In genomic region chr15:98959640-98960007, GRCh38 we compare ENCODE assay signal across 19 cellular contexts. TPM values are rescaled to one million over a fixed set of nuclear protein-coding genes. Genes with fewer than 3 reads are reported as not detected.
A peak's percentile ranks its signal among the peaks of the same experiment; 100 is the strongest.
DNase-seq lines count a peak whose midpoint lies in the region; ATAC-seq, FAIRE-seq and TF ChIP-seq lines count a peak whose summit lies in the region.
"Had no signal": no experiment of that assay in that cellular context is flagged by ENCODE, and none has a peak within 500 bp of the region (broad histone marks: within the 10 kb centered on the region; RNA-seq: fewer than 3 reads in every experiment).

No MANE protein-coding gene starts in this region.

- H4K20me1 ChIP-seq in DND-41 (ENCODE audit: insufficient read depth, low read length) (no peaks in the 10 kb centered on the region), K562 (replicated peaks; ENCODE audit: control insufficient read depth, insufficient read depth, low read length) (no peaks in the 10 kb centered on the region; the same call in 1 of the 2 replicates)

- H3K4me2 ChIP-seq in DND-41 (ENCODE audit: insufficient read depth, low read length) (no peak overlapping the region), K562 (ENCODE audit: insufficient read depth, low read length) (no peak overlapping the region)
- H3K4me2 ChIP-seq: GM23338 had no signal

- H3K36me3 ChIP-seq in DND-41 (ENCODE audit: insufficient read depth, low read length): peaks cover 70% of the 10 kb centered on the region
- peaks cover 66% of the 10 kb centered on the region for H3K36me3 ChIP-seq in KOPT-K1 (ENCODE audit: insufficient read depth, low read length)
- no peaks in the 10 kb centered on the region for H3K36me3 ChIP-seq in K562 (ENCODE audit: control insufficient read depth, insufficient read depth, low read length)
- H3K36me3 ChIP-seq in thymus (ENCODE audit: control insufficient read depth, insufficient read depth): peaks cover 40% of the 10 kb centered on the region

- TF ChIP-seq EP300 in K562 (IDR thresholded peaks at IDR 0.05; ENCODE audit: low read length): no peak

- ATAC-seq in DND-41 (ENCODE audit: insufficient read depth, low read depth) (no peak), K562 (no peak)
- ATAC-seq: GM23338 had no signal

- H3K27ac ChIP-seq in DND-41 (ENCODE audit: low read length): peak overlapping the region; percentile 37; the same call in 1 of the 2 replicates
- peak overlapping the region; percentile 100 for H3K27ac ChIP-seq in KOPT-K1 (ENCODE audit: low read depth, low read length, poor library complexity, severe bottlenecking)
- H3K27ac ChIP-seq in K562 (ENCODE audit: extremely low read depth, low read depth, low read length): no peak overlapping the region
- H3K27ac ChIP-seq in thymus (ENCODE audit: low read depth): peak overlapping the region; percentile 15
- H3K27ac ChIP-seq: C4-2B had no signal

- H3K4me1 ChIP-seq in DND-41 (ENCODE audit: insufficient read depth, low read length) (peaks cover 34% of the 10 kb centered on the region), K562 (replicated peaks in 1 of 2; ENCODE audit: control insufficient read depth in 2 of 2, insufficient read depth in 2 of 2, low read length in 2 of 2) (peaks cover 0 to 7% of the 10 kb centered on the region in 2 experiments; a peak in 2 of 5 replicates), thymus (ENCODE audit: control insufficient read depth, insufficient read depth, low read length) (peaks cover 14% of the 10 kb centered on the region)
- H3K4me1 ChIP-seq: Caco-2 had no signal

- TF ChIP-seq RAD21 in K562 (CRISPR knock-in tag; conservative IDR thresholded peaks at IDR 0.05 in 1 of 2, IDR thresholded peaks at IDR 0.05 in 1 of 2): no peak

- H3K9me1 ChIP-seq in K562 (ENCODE audit: control insufficient read depth, insufficient read depth, low read length): no peaks in the 10 kb centered on the region

- no peak for FAIRE-seq in K562 (lab: Jason Lieb, UNC)
- FAIRE-seq: A204.1, H54 had no signal

- no peak for DNase-seq in DND-41
- DNase-seq in K562 (ENCODE audit: extremely low read depth in 1 of 4, low spot score in 3 of 4): no peak
- DNase-seq in dedifferentiated amniotic fluid mesenchymal stem cell (ENCODE audit: extremely low spot score): no peak
- DNase-seq in NCI-H748 treated with DMSO at 0.1 percent for 48 hours (lab: John Stamatoyannopoulos, UW): no peak
- DNase-seq in LoVo (ENCODE audit: low spot score): no peak
- DNase-seq: AML-193; Caco-2; CD4-positive, alpha-beta T cell; DMS153; DMS79; GF-D8; HCEC 1CT; HFFc6 had no signal

- in situ Hi-C loops in K562 (cut with MboI): no loop called here

- WGBS in K562 (ENCODE audit: insufficient coverage, low coverage, missing lambda C conversion rate): 19% methylated on average over 3 of the region's 3 CpGs
- WGBS in thymus: 95% methylated on average over 3 of the region's 3 CpGs

- H3K79me2 ChIP-seq in DND-41 (ENCODE audit: insufficient read depth, low read length) (peaks cover 35% of the 10 kb centered on the region), K562 (ENCODE audit: control insufficient read depth, insufficient read depth, low read length) (no peaks in the 10 kb centered on the region)

- H3K27me3 ChIP-seq in DND-41 (ENCODE audit: insufficient read depth, low read length, poor library complexity): no peaks in the 10 kb centered on the region
- H3K27me3 ChIP-seq in K562 (ENCODE audit: control insufficient read depth in 2 of 2, insufficient read depth in 2 of 2, low read length in 2 of 2): peaks cover 31 to 52% of the 10 kb centered on the region in 2 experiments; a peak in 4 of 5 replicates
- H3K27me3 ChIP-seq in thymus (ENCODE audit: control insufficient read depth, insufficient read depth): no peaks in the 10 kb centered on the region

- H2AFZ ChIP-seq in DND-41 (ENCODE audit: low read depth, low read length): no peak overlapping the region
- H2AFZ ChIP-seq in K562 (ENCODE audit: low read depth, low read length): no peak overlapping the region
- H2AFZ ChIP-seq: GM23338 had no signal

- no peak for TF ChIP-seq CTCF in DND-41 (IDR thresholded peaks at IDR 0.05; ENCODE audit: borderline replicate concordance, extremely low read depth, low read length, poor library complexity, severe bottlenecking)
- no peak for TF ChIP-seq CTCF in K562 (IDR thresholded peaks at IDR 0.05 in 2 of 3, conservative IDR thresholded peaks at IDR 0.05 in 1 of 3; ENCODE audit: insufficient read depth in 2 of 3, low read depth in 1 of 3, low read length in 3 of 3)

- BruUV-seq in K562 (replicated peaks; lab: Mats Ljungman, UMichigan): no TSS peak

- CTCF ChIA-PET in K562 (lab: Yijun Ruan, JAX; ENCODE audit: low intra/inter-chr PET ratio): no interaction called here

- POLR2A ChIA-PET in K562 (lab: Yijun Ruan, JAX): interaction anchor here (0.6 kb wide), 1 partner anchor 10 kb away, joined by 3 read pairs; no protein-coding TSS in a partner anchor

- H3K9me3 ChIP-seq in DND-41 (ENCODE audit: insufficient read depth, low read length, severe bottlenecking): no peaks in the 10 kb centered on the region
- H3K9me3 ChIP-seq in KOPT-K1 (ENCODE audit: insufficient read depth, low read length, poor library complexity, severe bottlenecking): peaks cover 24% of the 10 kb centered on the region
- no peaks in the 10 kb centered on the region for H3K9me3 ChIP-seq in K562 (replicated peaks; ENCODE audit: control insufficient read depth, insufficient read depth, low read depth, low read length)
- H3K9me3 ChIP-seq in thymus (ENCODE audit: control insufficient read depth): peaks cover 8% of the 10 kb centered on the region
- H3K9me3 ChIP-seq: Caco-2 had no signal

- H3K9ac ChIP-seq in DND-41 (ENCODE audit: low read depth, low read length) (no peak overlapping the region), K562 (ENCODE audit: insufficient read depth in 1 of 2, low read depth in 2 of 2, low read length in 2 of 2) (no peak overlapping the region)

- TF ChIP-seq POLR2A in K562 (conservative IDR thresholded peaks at IDR 0.05): no peak

- H3K4me3 ChIP-seq in DND-41 (ENCODE audit: low read depth in 1 of 2, low read length in 2 of 2): no peak overlapping the region
- no peak overlapping the region for H3K4me3 ChIP-seq in K562
- no peak overlapping the region for H3K4me3 ChIP-seq in thymus (ENCODE audit: low read length)
- H3K4me3 ChIP-seq: GM23338 had no signal

- intact Hi-C loops in K562 (cut with micrococcal nuclease): no loop called here

TF ChIP-seq in K562, 482 proteins besides CTCF, POLR2A, EP300 and RAD21:
- TF ChIP-seq ZNF316 (IDR thresholded peaks at IDR 0.05): peak; percentile 59
- 0 out of 2 replicates have a peak, but pooled peaks have one; percentile 24 for TF ChIP-seq MAFG (tag; conservative IDR thresholded peaks at IDR 0.05)
- TF ChIP-seq KDM5B (IDR thresholded peaks at IDR 0.05; ENCODE audit: insufficient replicate concordance, low read depth, low read length): no peak

RNA-seq across cellular contexts. Expression of gene PGPEP1L, which starts 48.0 kb away (rescaled TPM):
- total RNA-seq in K562 (2011; cell fraction: chromatin; rRNA removed; ENCODE audit: low replicate concordance): 0.21 and 0.28 TPM in 2 replicates
- total RNA-seq in K562 (2011; cell fraction: nucleolus; rRNA removed): 0.39 and 0.50 TPM in 2 replicates
- 0.37 TPM in 1 of 2 replicates, not detected in the other for total RNA-seq in K562 (2011; cell fraction: nucleoplasm; rRNA removed)
- total RNA-seq in K562 (2014; rRNA removed) (not detected in 2 replicates), K562 (2014; rRNA removed; fragmentation: Illumina TruSeq; extraction: Trizol) (0.07 TPM in 1 of 2 replicates, not detected in the other), K562 (2015; rRNA removed; fragmentation: Illumina TruSeq; extraction: Trizol) (not detected in 2 replicates), K562 (2021) (not detected in 2 replicates)
- polyA plus RNA-seq in K562 (2011; rRNA removed) (0.07 and 0.11 TPM in 2 replicates), K562 (2014; fragmentation: Illumina TruSeq; extraction: Trizol) (0.15 TPM in 1 of 2 replicates, not detected in the other), K562 (2014; fragmentation: Nextera tagmentation; extraction: Ambion mirVana) (not detected), K562 (2014; rRNA removed) (0.17 and 0.88 TPM in 2 replicates), thymus (0.14 TPM)
- polyA plus RNA-seq in K562 (2011; cell fraction: cytosol; rRNA removed): 0.15 TPM in 1 of 2 replicates, not detected in the other
- 0.47 TPM in 1 of 2 replicates, not detected in the other for polyA plus RNA-seq in K562 (2011; cell fraction: nucleus; rRNA removed)
- polyA plus RNA-seq in K562 (2012): 0.25 TPM in 1 of 2 replicates, not detected in the other
- not detected in 2 replicates for polyA minus RNA-seq in K562 (2011; rRNA and poly(A)+ RNA removed)
- polyA minus RNA-seq in K562 (2011; cell fraction: cytosol; rRNA and poly(A)+ RNA removed): not detected in 2 replicates
- polyA minus RNA-seq in K562 (2011; cell fraction: nucleus; rRNA and poly(A)+ RNA removed): 0.22 and 0.27 TPM in 2 replicates
- total RNA-seq: Caco-2; CD4-positive, alpha-beta T cell; GM23338; HFFc6 had no signal
- polyA plus RNA-seq: GM23338 had no signal
